Comparison of ENCODE assay signal across 24 cellular contexts in genomic region chr11:125132071-125132470, GRCh38. TPM values are rescaled to one million over a fixed set of nuclear protein-coding genes. Genes with fewer than 3 reads are reported as not detected.
A peak's percentile ranks its signal among the peaks of the same experiment; 100 is the strongest.
DNase-seq lines count a peak whose midpoint lies in the region; ATAC-seq, FAIRE-seq and TF ChIP-seq lines count a peak whose summit lies in the region.
"Had no signal": no experiment of that assay in that cellular context is flagged by ENCODE, and none has a peak within 500 bp of the region (broad histone marks: within the 10 kb centered on the region; RNA-seq: fewer than 3 reads in every experiment).

No MANE protein-coding gene starts in this region.

- H3K27me3 ChIP-seq in SK-N-SH (ENCODE audit: insufficient read depth) (no peaks in the 10 kb centered on the region; the same call in 1 of the 2 replicates), tibial nerve (peaks cover 0 to 9% of the 10 kb centered on the region in 2 donors)
- H3K27me3 ChIP-seq: MG63 had no signal

- no peak overlapping the region for H2AFZ ChIP-seq in SK-N-SH (ENCODE audit: low read depth)

- no peaks in the 10 kb centered on the region for H3K36me3 ChIP-seq in SK-N-SH (replicated peaks in 1 of 2; ENCODE audit: control insufficient read depth in 1 of 2, insufficient read depth in 2 of 2, low read length in 1 of 2)
- no peaks in the 10 kb centered on the region for H3K36me3 ChIP-seq in tibial nerve
- H3K36me3 ChIP-seq: BE2C, MG63 had no signal

- no peak for FAIRE-seq in GM19239 (lab: Jason Lieb, UNC)
- FAIRE-seq: GM12891, H54 had no signal

- CTCF ChIA-PET in SK-N-SH (lab: Yijun Ruan, JAX) = interaction anchor here (0.8 to 2.7 kb wide), 4 partner anchors 8 to 273 kb away, joined by 4 to 14 read pairs (median 5); no protein-coding TSS in a partner anchor

- ATAC-seq in SK-N-SH treated with all-trans-retinoic acid at 6 μM for 48 hours (no peak), GM21447 (IDR thresholded peaks at IDR 0.05; ENCODE audit: unreplicated experiment) (no peak)
- ATAC-seq: Panc1 had no signal

- H4K20me1 ChIP-seq in SK-N-SH (ENCODE audit: insufficient read depth) = no peaks in the 10 kb centered on the region

- H3K4me3 ChIP-seq in SK-N-SH (ENCODE audit: low read depth in 2 of 2, low read length in 1 of 2) (no peak overlapping the region), fibroblast of pulmonary artery (replicated peaks; ENCODE audit: low read depth, low read length) (no peak overlapping the region), tibial nerve (no peak overlapping the region)
- H3K4me3 ChIP-seq: MG63 had no signal

- H3K4me1 ChIP-seq in SK-N-SH (ENCODE audit: control insufficient read depth in 1 of 2, insufficient read depth in 2 of 2, low read depth in 1 of 2, low read length in 1 of 2) (no peaks in the 10 kb centered on the region), tibial nerve (no peaks in the 10 kb centered on the region)
- H3K4me1 ChIP-seq: BE2C had no signal

- no peak overlapping the region for H3K9ac ChIP-seq in SK-N-SH

- TF ChIP-seq EP300 in SK-N-SH (IDR thresholded peaks at IDR 0.05; ENCODE audit: borderline replicate concordance in 1 of 2, low read depth in 1 of 2, low read length in 1 of 2) (no peak), tibial nerve (IDR thresholded peaks at IDR 0.05) (no peak)

- DNase-seq in SK-N-SH (no peak), amniotic epithelial cell (ENCODE audit: low read depth) (peak; percentile 7), fibroblast of pulmonary artery (ENCODE audit: low read depth) (peak; percentile 51), tibial nerve (ENCODE audit: low spot score in 2 of 2) (no peak), GM19239 (ENCODE audit: insufficient read length, low spot score) (no peak)
- DNase-seq: BE2C; CD8-positive, alpha-beta memory T cell; DMS 273 treated with DMSO at 0.1 percent for 48 hours; DMS79; GF-D8; KBM-7; MG63; NCI-H1105 treated with DMSO at 0.1 percent for 48 hours; NCI-H2029; NCI-H446 treated with DMSO at 0.1 percent for 48 hours; NCI-H526; SIG-M5 had no signal

- no peak for TF ChIP-seq RAD21 in SK-N-SH (IDR thresholded peaks at IDR 0.05; ENCODE audit: low read length)

- TF ChIP-seq CTCF in SK-N-SH (IDR thresholded peaks at IDR 0.05) (no peak), fibroblast of pulmonary artery (IDR thresholded peaks at IDR 0.05; ENCODE audit: low read length, missing control alignments) (no peak), tibial nerve (IDR thresholded peaks at IDR 0.05) (no peak)

- no peaks in the 10 kb centered on the region for H3K9me2 ChIP-seq in SK-N-SH

- no peak overlapping the region for H3K4me2 ChIP-seq in SK-N-SH

- H3K9me3 ChIP-seq in SK-N-SH = no peaks in the 10 kb centered on the region
- H3K9me3 ChIP-seq in tibial nerve = no peaks in the 10 kb centered on the region
- H3K9me3 ChIP-seq: BE2C, MG63 had no signal

- WGBS in SK-N-SH (ENCODE audit: low lambda C conversion rate) = 32% methylated on average over 1 of the region's 1 CpG
- 42 to 44% methylated on average over 1 of the region's 1 CpG for WGBS in tibial nerve, 2 donors

- peaks cover 4% of the 10 kb centered on the region for H3F3A ChIP-seq in SK-N-SH (replicated peaks; ENCODE audit: insufficient read depth)

- H3K27ac ChIP-seq in SK-N-SH (ENCODE audit: low read depth in 2 of 2, low read length in 1 of 2) (no peak overlapping the region), tibial nerve (no peak overlapping the region)
- H3K27ac ChIP-seq: 22Rv1 had no signal

- H3K79me2 ChIP-seq in SK-N-SH (ENCODE audit: insufficient read depth) = no peaks in the 10 kb centered on the region

- TF ChIP-seq POLR2A in tibial nerve (IDR thresholded peaks at IDR 0.05) = no peak

- POLR2A ChIA-PET in SK-N-SH (lab: Yijun Ruan, JAX) = no interaction called here

TF ChIP-seq in SK-N-SH treated with all-trans-retinoic acid at 6 μM for 48 hours, 23 proteins besides CTCF, POLR2A, EP300 and RAD21:
- TF ChIP-seq PPARA (CRISPR knock-in tag; IDR thresholded peaks at IDR 0.05; ENCODE audit: borderline replicate concordance) (no peak), ZNF70 (CRISPR knock-in tag; IDR thresholded peaks at IDR 0.05) (peak; percentile 75)

TF ChIP-seq in SK-N-SH, 30 proteins besides CTCF, POLR2A, EP300 and RAD21:
- no peak for TF ChIP-seq IRF3 (IDR thresholded peaks at IDR 0.05; ENCODE audit: low read depth, low read length)
- no peak for TF ChIP-seq TEAD4 (IDR thresholded peaks at IDR 0.05; ENCODE audit: borderline replicate concordance, insufficient read depth)
- TF ChIP-seq SMC3 (IDR thresholded peaks at IDR 0.05; ENCODE audit: low read depth, low read length) = no peak
- TF ChIP-seq NRF1 (IDR thresholded peaks at IDR 0.05; ENCODE audit: low read depth, low read length) = no peak
- TF ChIP-seq PBX3 (IDR thresholded peaks at IDR 0.05) = no peak
- no peak for TF ChIP-seq YY1 (IDR thresholded peaks at IDR 0.05; ENCODE audit: low read depth)
- no peak for TF ChIP-seq USF1 (IDR thresholded peaks at IDR 0.05; ENCODE audit: borderline replicate concordance, low read depth)
TF ChIP-seq in SK-N-SH: peak in this region for 0.

RNA-seq across cellular contexts. Expression of gene TMEM218, which starts 20.6 kb away (rescaled TPM):
- polyA plus RNA-seq in SK-N-SH (2012; rRNA removed) = 34.8 and 36.2 TPM in 2 replicates
- polyA plus RNA-seq in SK-N-SH (2012; cell fraction: cytosol; rRNA removed) = 37.6 and 37.8 TPM in 2 replicates
- polyA plus RNA-seq in SK-N-SH (2012; cell fraction: nucleus; rRNA removed) = 36.5 and 56.6 TPM in 2 replicates
- 10 to 100 TPM; 17.2 to 30.6 (median 20.7) TPM for total RNA-seq in tibial nerve

RNA-seq across cellular contexts. Expression of gene PKNOX2, which starts 32.5 kb away (rescaled TPM):
- 0.02 TPM in 1 of 2 replicates, not detected in the other for polyA plus RNA-seq in SK-N-SH (2012; rRNA removed)
- 0.01 and 0.03 TPM in 2 replicates for polyA plus RNA-seq in SK-N-SH (2012; cell fraction: cytosol; rRNA removed)
- polyA plus RNA-seq in SK-N-SH (2012; cell fraction: nucleus; rRNA removed) = not detected in 2 replicates
- 1 to 10 TPM; 5.7 to 7.2 (median 6.4) TPM for total RNA-seq in tibial nerve
- total RNA-seq: CD8-positive, alpha-beta memory T cell had no signal
- polyA plus RNA-seq: CD14-positive monocyte; CD8-positive, alpha-beta memory T cell had no signal

Comparison
In these comparisons a context has a peak if more than half of its experiments do, and no peak if none do; other contexts are left out.
1. DNase-seq: peak in amniotic epithelial cell (single experiment) and fibroblast of pulmonary artery (single experiment); none in SK-N-SH (single experiment), tibial nerve (0 of 2) and GM19239 (single experiment).